In the genomic region with DNA sequence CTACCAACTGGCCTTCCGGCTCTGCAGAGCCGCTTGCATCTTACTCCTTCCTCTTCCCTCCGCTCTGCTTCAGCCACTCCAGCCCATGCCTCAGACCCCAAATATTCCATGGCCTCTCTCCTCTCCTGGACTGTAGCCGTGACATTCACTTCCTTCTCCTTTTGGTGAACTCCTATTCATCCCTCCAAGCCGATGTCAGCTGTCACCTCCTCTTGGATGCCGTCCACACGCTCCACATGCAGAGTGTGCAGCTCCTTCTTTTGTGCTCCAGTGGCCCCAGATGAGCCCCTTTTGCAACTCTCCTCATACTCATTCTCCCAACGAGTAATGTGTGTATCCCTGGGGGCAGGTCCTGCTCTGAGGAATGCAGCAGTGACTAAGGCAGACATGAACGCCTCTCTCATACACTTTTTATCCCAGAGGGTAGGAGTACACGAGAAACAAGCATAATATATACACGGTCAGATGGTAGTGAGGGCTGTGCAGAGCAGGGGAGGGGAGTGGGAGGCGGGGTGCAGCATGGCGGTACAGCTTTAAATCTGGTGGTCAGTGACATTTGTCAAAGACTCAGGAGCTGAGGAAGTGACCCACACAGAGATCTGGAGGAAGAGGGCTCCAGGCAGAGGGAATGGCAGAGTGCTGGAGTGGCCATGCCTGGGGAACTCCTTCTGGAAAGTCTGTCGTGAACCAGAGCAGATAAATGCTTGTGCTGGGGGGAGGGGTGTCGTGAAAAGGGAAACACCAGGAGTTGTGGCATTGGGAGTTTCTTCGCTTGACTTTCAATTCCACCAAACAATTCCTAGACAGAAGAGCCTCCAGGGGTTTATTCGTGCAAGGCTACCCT, we compare ENCODE assay signal across 1 cellular context.
TF ChIP-seq lines count a peak whose summit lies in the region.

No MANE protein-coding gene starts in this region.

TF ChIP-seq in A549, 52 proteins besides CTCF, POLR2A, EP300 and RAD21 (continued from another document):
- no peak for TF ChIP-seq SMC3 (IDR thresholded peaks at IDR 0.05)
